In the genomic region with DNA sequence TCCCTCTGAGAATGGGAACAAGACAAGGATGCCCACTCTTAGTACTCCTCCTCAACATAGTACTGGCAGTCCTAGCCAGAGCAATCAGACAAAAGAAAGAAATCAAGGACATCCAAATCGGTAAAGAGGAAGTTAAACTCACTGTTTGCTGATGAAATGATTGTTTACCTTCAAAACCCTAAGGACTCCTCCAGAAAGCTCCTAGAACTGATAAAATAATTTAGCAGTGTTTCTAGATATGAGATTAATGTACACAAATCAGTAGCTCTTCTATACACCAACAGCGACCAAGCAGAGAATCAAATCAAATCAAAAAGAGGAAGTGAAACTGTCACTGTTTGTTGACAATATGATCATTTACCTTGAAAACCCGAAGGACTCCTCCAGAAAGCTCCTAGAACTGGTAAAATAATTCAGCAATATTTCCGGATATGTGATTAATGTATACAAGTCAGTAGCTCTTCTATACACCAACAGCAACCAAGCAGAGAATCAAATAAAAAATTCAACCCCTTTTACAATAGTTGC, we compare ENCODE assay signal across 13 cellular contexts. TPM values are rescaled to one million over a fixed set of nuclear protein-coding genes. Genes with fewer than 3 reads are reported as not detected.
DNase-seq lines count a peak whose midpoint lies in the region; ATAC-seq and TF ChIP-seq lines count a peak whose summit lies in the region.
"Had no signal": no experiment of that assay in that cellular context is flagged by ENCODE, and none has a peak within 500 bp of the region (broad histone marks: within the 10 kb centered on the region; RNA-seq: fewer than 3 reads in every experiment).

No MANE protein-coding gene starts in this region.

- peak overlapping the region; percentile 37 for H3K4me3 Mint-ChIP-seq in activated T-cell treated with anti-CD3 and anti-CD28 coated beads, Interleukin-2, amount 50 U/mL, for 24 hours
- H3K4me3 Mint-ChIP-seq in natural killer cell treated with Interleukin-12 subunit alpha and Interleukin-12 subunit beta and Interleukin-15 and Interleukin-18, amount 100 ng/mL, for 72 hours: peak overlapping the region; percentile 53

- no peaks in the 10 kb centered on the region for H3K9me3 ChIP-seq in Peyer's patch
- H3K9me3 ChIP-seq: sigmoid colon had no signal

- H3K4me1 ChIP-seq in Peyer's patch: peaks cover 0 to 24% (median 16%) of the 10 kb centered on the region in 4 donors

- no peak for TF ChIP-seq POLR2A in Peyer's patch (IDR thresholded peaks at IDR 0.05)

- TF ChIP-seq CTCF in Peyer's patch (IDR thresholded peaks at IDR 0.05): no peak

- H3K4me3 ChIP-seq in Peyer's patch: peak overlapping the region in 2 of 4 donors; percentile 1 to 15
- H3K4me3 ChIP-seq: sigmoid colon had no signal

- ATAC-seq in HG02798 (IDR thresholded peaks at IDR 0.05; ENCODE audit: poor library complexity, unreplicated experiment): peak; percentile 61
- no peak for ATAC-seq in natural killer cell treated with Interleukin-12 subunit alpha and Interleukin-12 subunit beta and Interleukin-15 and Interleukin-18, amount 100 ng/mL, for 72 hours
- ATAC-seq: Right ventricle myocardium inferior had no signal

- H3K27ac ChIP-seq in Peyer's patch: peak overlapping the region in 3 of 4 donors; percentile 10 to 93 (median 38)
- H3K27ac ChIP-seq: sigmoid colon had no signal

- H3K27ac Mint-ChIP-seq in activated T-cell treated with anti-CD3 and anti-CD28 coated beads, Interleukin-2, amount 50 U/mL, for 24 hours: peak overlapping the region; percentile 39
- peak overlapping the region; percentile 22 to 55 for H3K27ac Mint-ChIP-seq in natural killer cell treated with Interleukin-12 subunit alpha and Interleukin-12 subunit beta and Interleukin-15 and Interleukin-18, amount 100 ng/mL, for 72 hours

- intact Hi-C loops in posterior cingulate gyrus (cut with DNase I): no loop called here

- no peaks in the 10 kb centered on the region for H3K36me3 ChIP-seq in Peyer's patch
- H3K36me3 ChIP-seq: sigmoid colon had no signal

- DNase-seq in activated T-cell treated with anti-CD3 and anti-CD28 coated beads, Interleukin-2, amount 50 U/mL, for 24 hours: no peak
- DNase-seq in activated T-cell treated with anti-CD3 and anti-CD28 coated beads for 4 hours: no peak
- DNase-seq in Peyer's patch: no peak
- no peak for DNase-seq in natural killer cell treated with Interleukin-12 subunit alpha and Interleukin-12 subunit beta and Interleukin-15 and Interleukin-18, amount 100 ng/mL, for 72 hours (ENCODE audit: low spot score)
- DNase-seq in RKO (ENCODE audit: low spot score): no peak
- no peak for DNase-seq in posterior cingulate gyrus
- no peak for DNase-seq in mucosa of gallbladder (ENCODE audit: low spot score)
- DNase-seq: activated CD4-positive, alpha-beta T cell treated with anti-CD3 and anti-CD28 coated beads for 1 hour; midbrain; NCI-H2081 treated with DMSO at 0.1 percent for 48 hours; sigmoid colon had no signal

- H3K9me3 Mint-ChIP-seq in activated T-cell treated with anti-CD3 and anti-CD28 coated beads, Interleukin-2, amount 50 U/mL, for 24 hours: peaks cover 8% of the 10 kb centered on the region
- peaks cover 10% of the 10 kb centered on the region for H3K9me3 Mint-ChIP-seq in natural killer cell treated with Interleukin-12 subunit alpha and Interleukin-12 subunit beta and Interleukin-15 and Interleukin-18, amount 100 ng/mL, for 72 hours

- H3K27me3 ChIP-seq in Peyer's patch: no peaks in the 10 kb centered on the region
- H3K27me3 ChIP-seq: sigmoid colon had no signal

- H3K4me1 Mint-ChIP-seq in activated T-cell treated with anti-CD3 and anti-CD28 coated beads, Interleukin-2, amount 50 U/mL, for 24 hours (ENCODE audit: low read depth): peaks cover 73% of the 10 kb centered on the region
- peaks cover 64 to 67% of the 10 kb centered on the region in 2 donors for H3K4me1 Mint-ChIP-seq in natural killer cell treated with Interleukin-12 subunit alpha and Interleukin-12 subunit beta and Interleukin-15 and Interleukin-18, amount 100 ng/mL, for 72 hours (ENCODE audit: low read depth in 2 of 2)

- peaks cover 23% of the 10 kb centered on the region for H3K36me3 Mint-ChIP-seq in activated T-cell treated with anti-CD3 and anti-CD28 coated beads, Interleukin-2, amount 50 U/mL, for 24 hours (ENCODE audit: low read depth)
- peaks cover 28% of the 10 kb centered on the region for H3K36me3 Mint-ChIP-seq in natural killer cell treated with Interleukin-12 subunit alpha and Interleukin-12 subunit beta and Interleukin-15 and Interleukin-18, amount 100 ng/mL, for 72 hours

- no peaks in the 10 kb centered on the region for H3K27me3 Mint-ChIP-seq in activated T-cell treated with anti-CD3 and anti-CD28 coated beads, Interleukin-2, amount 50 U/mL, for 24 hours
- no peaks in the 10 kb centered on the region for H3K27me3 Mint-ChIP-seq in natural killer cell treated with Interleukin-12 subunit alpha and Interleukin-12 subunit beta and Interleukin-15 and Interleukin-18, amount 100 ng/mL, for 72 hours

RNA-seq across cellular contexts. Expression of gene SERPINB9, which starts 21.7 kb away (rescaled TPM):
- total RNA-seq in Peyer's patch: 10 to 100 TPM in 1 of 4 donors, 1 to 10 TPM in 3; 2.9 to 13.2 (median 4.0) TPM
- total RNA-seq in natural killer cell treated with Interleukin-12 subunit alpha and Interleukin-12 subunit beta and Interleukin-15 and Interleukin-18, amount 100 ng/mL, for 72 hours: 100 to 1,000 TPM in 1 of 2 donors, 10 to 100 TPM in 1; 59.0 to 159 TPM
- 11.8 TPM for total RNA-seq in mucosa of gallbladder

RNA-seq across cellular contexts. Expression of gene SERPINB1, which starts 39.8 kb away (rescaled TPM):
- total RNA-seq in Peyer's patch (100 to 1,000 TPM in 1 of 4 donors, 10 to 100 TPM in 3; 58.6 to 122 (median 86.4) TPM), mucosa of gallbladder (62.0 TPM)
- total RNA-seq in natural killer cell treated with Interleukin-12 subunit alpha and Interleukin-12 subunit beta and Interleukin-15 and Interleukin-18, amount 100 ng/mL, for 72 hours: 100 to 1,000 TPM; 103 to 275 TPM
